21 cellular contexts compared by ENCODE assay signal in genomic region chr6:33738153-33738552, GRCh38. TPM values are rescaled to one million over a fixed set of nuclear protein-coding genes. Genes with fewer than 3 reads are reported as not detected.
A peak's percentile ranks its signal among the peaks of the same experiment; 100 is the strongest.
DNase-seq lines count a peak whose midpoint lies in the region; ATAC-seq, FAIRE-seq and TF ChIP-seq lines count a peak whose summit lies in the region.
"Had no signal": no experiment of that assay in that cellular context is flagged by ENCODE, and none has a peak within 500 bp of the region (broad histone marks: within the 10 kb centered on the region; RNA-seq: fewer than 3 reads in every experiment).

No MANE protein-coding gene starts in this region.

- no peaks in the 10 kb centered on the region for H3K36me3 ChIP-seq in mucosa of descending colon (ENCODE audit: low read depth)
- no peaks in the 10 kb centered on the region for H3K36me3 ChIP-seq in small intestine (ENCODE audit: control insufficient read depth in 2 of 2, insufficient read depth in 2 of 2, low read length in 2 of 2)
- H3K36me3 ChIP-seq: HAP-1 had no signal

- TF ChIP-seq CTCF in mucosa of descending colon (IDR thresholded peaks at IDR 0.05) = no peak
- TF ChIP-seq CTCF in Calu3 (IDR thresholded peaks at IDR 0.05; ENCODE audit: unreplicated experiment) = no peak

- H3K4me3 ChIP-seq in mucosa of descending colon (no peak overlapping the region), small intestine (ENCODE audit: low read depth in 1 of 2, low read length in 2 of 2) (no peak overlapping the region)
- H3K4me3 ChIP-seq: GM12878, HAP-1 had no signal

- ATAC-seq in Right ventricle myocardium inferior (no peak), left cardiac atrium (no peak), left ventricle myocardium superior (peak; percentile 32), mucosa of descending colon (peak; percentile 89)
- ATAC-seq: GM12878 had no signal

- H3K9me3 ChIP-seq in mucosa of descending colon = no peaks in the 10 kb centered on the region
- H3K9me3 ChIP-seq in small intestine (ENCODE audit: control insufficient read depth, low read depth) = no peaks in the 10 kb centered on the region
- H3K9me3 ChIP-seq: Caco-2, HAP-1 had no signal

- DNase-seq in Right ventricle myocardium inferior (ENCODE audit: missing footprints) = peak; percentile 31
- DNase-seq in left cardiac atrium = no peak
- peak; percentile 54 for DNase-seq in left ventricle myocardium superior
- peak in 2 of 3 donors; percentile 38 to 55 for DNase-seq in mucosa of descending colon
- DNase-seq in small intestine = peak; percentile 39
- DNase-seq in iPS-NIHi7 (ENCODE audit: extremely low spot score) = no peak
- DNase-seq in Calu3 = no peak
- no peak for DNase-seq in DMS 273 (lab: John Stamatoyannopoulos, UW; ENCODE audit: unreplicated experiment)
- DNase-seq: Caco-2; CD8-positive, alpha-beta memory T cell; DMS 273 treated with DMSO at 0.1 percent for 48 hours had no signal

- no peaks in the 10 kb centered on the region for H3K27me3 Mint-ChIP-seq in Calu3 (ENCODE audit: unreplicated experiment)

- H3K4me1 ChIP-seq in mucosa of descending colon (ENCODE audit: low read depth) = peaks cover 5% of the 10 kb centered on the region
- H3K4me1 ChIP-seq in small intestine (ENCODE audit: control insufficient read depth in 2 of 2, insufficient read depth in 1 of 2, low read depth in 1 of 2, low read length in 1 of 2) = no peaks in the 10 kb centered on the region
- H3K4me1 ChIP-seq: HAP-1 had no signal

- intact Hi-C loops in Right ventricle myocardium inferior (cut with DNase I) = no loop called here
- intact Hi-C loops in left cardiac atrium (cut with DNase I) = no loop called here
- intact Hi-C loops in left ventricle myocardium superior (cut with micrococcal nuclease) = no loop called here
- intact Hi-C loops in mucosa of descending colon (cut with DNase I, micrococcal nuclease) = no loop called here
- intact Hi-C loops in Calu3 (cut with micrococcal nuclease; ENCODE audit: unreplicated experiment) = no loop called here

- WGBS in small intestine, 3 donors = 53 to 73% (median 59%) methylated on average over 9 of the region's 9 CpGs

- CTCF ChIA-PET in Calu3 (lab: Charles Lee) = no interaction called here

- no TSS peak for BruUV-seq in Calu3 (replicated peaks; lab: Mats Ljungman, UMichigan)

- H3K4me3 Mint-ChIP-seq in Calu3 (ENCODE audit: low read depth, unreplicated experiment) = no peak overlapping the region
- H3K4me3 Mint-ChIP-seq: CD14-positive monocyte; CD8-positive, alpha-beta memory T cell had no signal

- no peak overlapping the region for H3K27ac ChIP-seq in small intestine (ENCODE audit: low read depth in 1 of 2, low read length in 1 of 2)
- H3K27ac ChIP-seq: 22Rv1 had no signal

- no peak overlapping the region for H3K27ac Mint-ChIP-seq in Calu3 (ENCODE audit: unreplicated experiment)
- H3K27ac Mint-ChIP-seq: CD8-positive, alpha-beta memory T cell had no signal

- no peaks in the 10 kb centered on the region for H3K27me3 ChIP-seq in small intestine (ENCODE audit: control insufficient read depth in 2 of 2, insufficient read depth in 2 of 2, low read length in 2 of 2)

- H3K36me3 Mint-ChIP-seq in Calu3 (ENCODE audit: insufficient read depth, unreplicated experiment) = no peaks in the 10 kb centered on the region
- H3K36me3 Mint-ChIP-seq: CD14-positive monocyte; CD8-positive, alpha-beta memory T cell had no signal

- H3K9me3 Mint-ChIP-seq in Calu3 (ENCODE audit: low read depth, unreplicated experiment) = no peaks in the 10 kb centered on the region
- H3K9me3 Mint-ChIP-seq: CD14-positive monocyte; CD8-positive, alpha-beta memory T cell had no signal

- no peak for FAIRE-seq in small intestine (lab: Jason Lieb, UNC)
- FAIRE-seq: GM12878, GM18507, GM19239, H1 had no signal

- peaks cover 20% of the 10 kb centered on the region for H3K4me1 Mint-ChIP-seq in Calu3 (ENCODE audit: low read depth, unreplicated experiment)
- H3K4me1 Mint-ChIP-seq: CD8-positive, alpha-beta memory T cell had no signal

RNA-seq across cellular contexts. Expression of gene IP6K3, which starts 8.6 kb away (rescaled TPM):
- total RNA-seq in Right ventricle myocardium inferior (47.6 TPM), left cardiac atrium (10 to 100 TPM; 23.8 to 29.4 TPM), left ventricle myocardium superior (47.5 TPM), mucosa of descending colon (1 to 10 TPM in 1 of 3 donors, under 1 TPM in 2; 0.67 to 6.8 (median 0.96) TPM), Calu3 (2022) (not detected in 2 replicates)
- polyA plus RNA-seq in small intestine = 1 to 10 TPM in 1 of 3 donors, under 1 TPM in 2; 0.54 to 1.0 (median 0.89) TPM
- total RNA-seq: A673; CD8-positive, alpha-beta memory T cell; Daoy; GM12878; HT-29 had no signal
- polyA plus RNA-seq: CD14-positive monocyte; CD8-positive, alpha-beta memory T cell had no signal

RNA-seq across cellular contexts. Expression of gene UQCC2, which starts 26.7 kb away (rescaled TPM):
- total RNA-seq in Right ventricle myocardium inferior (215 TPM), left cardiac atrium (100 to 1,000 TPM; 183 to 203 TPM), left ventricle myocardium superior (190 TPM), mucosa of descending colon (10 to 100 TPM; 41.8 to 48.6 (median 45.7) TPM), Calu3 (2022) (142 and 145 TPM in 2 replicates)
- polyA plus RNA-seq in small intestine = 10 to 100 TPM; 36.5 to 51.7 (median 36.7) TPM

RNA-seq across cellular contexts. Expression of gene LEMD2, which starts 50.8 kb away (rescaled TPM):
- 23.2 TPM for total RNA-seq in Right ventricle myocardium inferior
- 10 to 100 TPM; 26.0 to 33.7 TPM for total RNA-seq in left cardiac atrium
- total RNA-seq in left ventricle myocardium superior = 22.5 TPM
- total RNA-seq in mucosa of descending colon = 10 to 100 TPM; 57.2 to 73.6 (median 59.6) TPM
- polyA plus RNA-seq in small intestine = 10 to 100 TPM; 48.1 to 53.0 (median 51.3) TPM
- total RNA-seq in Calu3 (2022) = 117 and 126 TPM in 2 replicates

Comparison
In these comparisons a context has a peak if more than half of its experiments do, and no peak if none do; other contexts are left out.
1. ATAC-seq: peak in left ventricle myocardium superior (single experiment) and mucosa of descending colon (single experiment); none in Right ventricle myocardium inferior (single experiment) and left cardiac atrium (0 of 2).
2. DNase-seq: peak in Right ventricle myocardium inferior (single experiment), left ventricle myocardium superior (single experiment), mucosa of descending colon (2 of 3) and small intestine (single experiment); none in left cardiac atrium (single experiment), iPS-NIHi7 (single experiment), Calu3 (single experiment) and DMS 273 (single experiment).